Comparison of ENCODE assay signal across 11 cellular contexts in genomic region chr9:109113892-109114609, GRCh38. TPM values are rescaled to one million over a fixed set of nuclear protein-coding genes. Genes with fewer than 3 reads are reported as not detected.
DNase-seq lines count a peak whose midpoint lies in the region; ATAC-seq and TF ChIP-seq lines count a peak whose summit lies in the region.
"Had no signal": no experiment of that assay in that cellular context is flagged by ENCODE, and none has a peak within 500 bp of the region (broad histone marks: within the 10 kb centered on the region; RNA-seq: fewer than 3 reads in every experiment).

No MANE protein-coding gene starts in this region.

- 79% methylated on average over 12 of the region's 12 CpGs for WGBS in liver
- WGBS in thyroid gland, 2 donors: 58 to 63% methylated on average over 12 of the region's 12 CpGs

- TF ChIP-seq CTCF in ascending aorta (IDR thresholded peaks at IDR 0.05): no peak
- no peak for TF ChIP-seq CTCF in liver (IDR thresholded peaks at IDR 0.05; ENCODE audit: low read depth, low read length, missing input control)
- peak in 1 of 6 experiments; percentile 17 for TF ChIP-seq CTCF in thyroid gland (IDR thresholded peaks at IDR 0.05)

- no peak for DNase-seq in activated T-cell treated with anti-CD3 and anti-CD28 coated beads, Interleukin-2, amount 50 U/mL, for 72 hours
- no peak for DNase-seq in activated T-cell treated with anti-CD3 and anti-CD28 coated beads, Interleukin-2, amount 50 U/mL, for 48 hours
- DNase-seq in ascending aorta (ENCODE audit: low spot score in 2 of 2): no peak
- peak; percentile 82 to 86 for DNase-seq in thyroid gland
- DNase-seq in activated effector memory CD4-positive, alpha-beta T cell treated with Interleukin-2 at 50 U/mL for 16 hours: no peak
- DNase-seq: activated CD4-positive, alpha-beta T cell treated with anti-CD3 and anti-CD28 coated beads, Interleukin-2, amount 50 U/mL, for 48 hours; NCI-H1417 treated with DMSO at 0.1 percent for 48 hours; stimulated activated CD4-positive, alpha-beta T cell treated with anti-CD3 and anti-CD28 coated beads, Interleukin-4, amount 100 ng/mL, for 4 hours had no signal

- H3K4me3 Mint-ChIP-seq in activated T-cell treated with anti-CD3 and anti-CD28 coated beads, Interleukin-2, amount 50 U/mL, for 72 hours: peak overlapping the region; percentile 64

- TF ChIP-seq POLR2A in thyroid gland (IDR thresholded peaks at IDR 0.05): peak in 1 of 2 donors; percentile 72

- peaks cover 2 to 10% of the 10 kb centered on the region in 2 donors for H3K36me3 Mint-ChIP-seq in activated T-cell treated with anti-CD3 and anti-CD28 coated beads, Interleukin-2, amount 50 U/mL, for 72 hours (ENCODE audit: insufficient read depth in 2 of 2)

- intact Hi-C loops in ascending aorta (cut with DNase I): loop anchor here (2.0 to 10.0 kb wide), 2 partner anchors 15 to 211 kb away; partner anchors contain the start of gene EPB41L4B
- intact Hi-C loops in thyroid gland (cut with DNase I): no loop called here

- H3K9me3 ChIP-seq in ascending aorta (no peaks in the 10 kb centered on the region), liver (ENCODE audit: control insufficient read depth in 4 of 4, low read length in 3 of 4) (no peaks in the 10 kb centered on the region), thyroid gland (no peaks in the 10 kb centered on the region)

- peak overlapping the region; percentile 19 to 78 for H3K27ac ChIP-seq in ascending aorta
- H3K27ac ChIP-seq in liver (ENCODE audit: low read depth in 1 of 2, low read length in 2 of 2): peak overlapping the region; percentile 16 to 74
- peak overlapping the region; percentile 96 to 98 (median 98) for H3K27ac ChIP-seq in thyroid gland

- ATAC-seq in activated T-cell treated with anti-CD3 and anti-CD28 coated beads, Interleukin-2, amount 50 U/mL, for 72 hours (replicated peaks in 1 of 2): no peak
- ATAC-seq in HG03039 (IDR thresholded peaks at IDR 0.05; ENCODE audit: unreplicated experiment): no peak
- ATAC-seq in GM21786 (IDR thresholded peaks at IDR 0.05; ENCODE audit: unreplicated experiment): no peak

- no peak overlapping the region for H3K9ac ChIP-seq in liver (ENCODE audit: low read depth in 1 of 2, low read length in 2 of 2)

- peak overlapping the region in 1 of 2 donors; percentile 20 for H3K4me3 ChIP-seq in ascending aorta
- H3K4me3 ChIP-seq in liver (ENCODE audit: low read depth in 1 of 3, low read length in 3 of 3): no peak overlapping the region
- no peak overlapping the region for H3K4me3 ChIP-seq in thyroid gland (replicated peaks in 1 of 3)

- no peak overlapping the region for H3K27ac Mint-ChIP-seq in activated T-cell treated with anti-CD3 and anti-CD28 coated beads, Interleukin-2, amount 50 U/mL, for 72 hours

- peaks cover 0 to 2% of the 10 kb centered on the region in 2 donors for H3K9me3 Mint-ChIP-seq in activated T-cell treated with anti-CD3 and anti-CD28 coated beads, Interleukin-2, amount 50 U/mL, for 72 hours

- H3K27me3 ChIP-seq in ascending aorta (no peaks in the 10 kb centered on the region), liver (ENCODE audit: control insufficient read depth in 4 of 4, insufficient read depth in 4 of 4, low read length in 3 of 4) (no peaks in the 10 kb centered on the region), thyroid gland (no peaks in the 10 kb centered on the region)

- no peak for TF ChIP-seq RAD21 in liver (IDR thresholded peaks at IDR 0.05)

- peaks cover 13 to 60% of the 10 kb centered on the region in 2 donors for H3K4me1 ChIP-seq in ascending aorta
- H3K4me1 ChIP-seq in liver (ENCODE audit: control insufficient read depth in 4 of 4, insufficient read depth in 4 of 4, low read length in 3 of 4): peaks cover 15 to 59% (median 38%) of the 10 kb centered on the region in 4 donors
- H3K4me1 ChIP-seq in thyroid gland: peaks cover 72 to 76% of the 10 kb centered on the region in 2 donors

- no peaks in the 10 kb centered on the region for H3K27me3 Mint-ChIP-seq in activated T-cell treated with anti-CD3 and anti-CD28 coated beads, Interleukin-2, amount 50 U/mL, for 72 hours (ENCODE audit: low read depth)

- H3K4me1 Mint-ChIP-seq in activated T-cell treated with anti-CD3 and anti-CD28 coated beads, Interleukin-2, amount 50 U/mL, for 72 hours (ENCODE audit: low read depth): peaks cover 93% of the 10 kb centered on the region

- no peaks in the 10 kb centered on the region for H3K36me3 ChIP-seq in ascending aorta
- no peaks in the 10 kb centered on the region for H3K36me3 ChIP-seq in liver (ENCODE audit: control insufficient read depth in 4 of 4, insufficient read depth in 3 of 4, low read depth in 1 of 4, low read length in 3 of 4)
- H3K36me3 ChIP-seq in thyroid gland: no peaks in the 10 kb centered on the region

TF ChIP-seq in liver, 16 proteins besides CTCF, POLR2A, EP300 and RAD21:
- no peak for TF ChIP-seq GABPA (IDR thresholded peaks at IDR 0.05 in 1 of 2, conservative IDR thresholded peaks at IDR 0.05 in 1 of 2)
- TF ChIP-seq HNF4G (IDR thresholded peaks at IDR 0.05): no peak
- no peak for TF ChIP-seq FOXA1 (IDR thresholded peaks at IDR 0.05)
- TF ChIP-seq ZBTB33 (IDR thresholded peaks at IDR 0.05): no peak
- TF ChIP-seq, protein P1, sequence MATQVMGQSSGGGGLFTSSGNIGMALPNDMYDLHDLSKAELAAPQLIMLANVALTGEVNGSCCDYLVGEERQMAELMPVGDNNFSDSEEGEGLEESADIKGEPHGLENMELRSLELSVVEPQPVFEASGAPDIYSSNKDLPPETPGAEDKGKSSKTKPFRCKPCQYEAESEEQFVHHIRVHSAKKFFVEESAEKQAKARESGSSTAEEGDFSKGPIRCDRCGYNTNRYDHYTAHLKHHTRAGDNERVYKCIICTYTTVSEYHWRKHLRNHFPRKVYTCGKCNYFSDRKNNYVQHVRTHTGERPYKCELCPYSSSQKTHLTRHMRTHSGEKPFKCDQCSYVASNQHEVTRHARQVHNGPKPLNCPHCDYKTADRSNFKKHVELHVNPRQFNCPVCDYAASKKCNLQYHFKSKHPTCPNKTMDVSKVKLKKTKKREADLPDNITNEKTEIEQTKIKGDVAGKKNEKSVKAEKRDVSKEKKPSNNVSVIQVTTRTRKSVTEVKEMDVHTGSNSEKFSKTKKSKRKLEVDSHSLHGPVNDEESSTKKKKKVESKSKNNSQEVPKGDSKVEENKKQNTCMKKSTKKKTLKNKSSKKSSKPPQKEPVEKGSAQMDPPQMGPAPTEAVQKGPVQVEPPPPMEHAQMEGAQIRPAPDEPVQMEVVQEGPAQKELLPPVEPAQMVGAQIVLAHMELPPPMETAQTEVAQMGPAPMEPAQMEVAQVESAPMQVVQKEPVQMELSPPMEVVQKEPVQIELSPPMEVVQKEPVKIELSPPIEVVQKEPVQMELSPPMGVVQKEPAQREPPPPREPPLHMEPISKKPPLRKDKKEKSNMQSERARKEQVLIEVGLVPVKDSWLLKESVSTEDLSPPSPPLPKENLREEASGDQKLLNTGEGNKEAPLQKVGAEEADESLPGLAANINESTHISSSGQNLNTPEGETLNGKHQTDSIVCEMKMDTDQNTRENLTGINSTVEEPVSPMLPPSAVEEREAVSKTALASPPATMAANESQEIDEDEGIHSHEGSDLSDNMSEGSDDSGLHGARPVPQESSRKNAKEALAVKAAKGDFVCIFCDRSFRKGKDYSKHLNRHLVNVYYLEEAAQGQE (IDR thresholded peaks at IDR 0.05): no peak
- TF ChIP-seq HNF4A (conservative IDR thresholded peaks at IDR 0.05): no peak
- TF ChIP-seq YY1 (IDR thresholded peaks at IDR 0.05): no peak
- TF ChIP-seq NR2F2 (IDR thresholded peaks at IDR 0.05): no peak
- TF ChIP-seq JUND (IDR thresholded peaks at IDR 0.05): peak in 1 of 2 donors; percentile 12

RNA-seq across cellular contexts. Expression of gene TMEM245, which starts 5.7 kb away (rescaled TPM):
- 10 to 100 TPM; 30.7 to 35.5 TPM for total RNA-seq in activated T-cell treated with anti-CD3 and anti-CD28 coated beads, Interleukin-2, amount 50 U/mL, for 72 hours
- total RNA-seq in ascending aorta (49.7 TPM), liver (10 to 100 TPM; 45.3 to 75.3 TPM), thyroid gland (100 to 1,000 TPM; 222 to 549 (median 318) TPM)
- polyA plus RNA-seq in liver: 10 to 100 TPM; 13.7 to 17.0 TPM

RNA-seq across cellular contexts. Expression of gene FRRS1L, which starts 53.0 kb away (rescaled TPM):
- not detected for total RNA-seq in activated T-cell treated with anti-CD3 and anti-CD28 coated beads, Interleukin-2, amount 50 U/mL, for 72 hours
- total RNA-seq in ascending aorta (0.11 TPM), liver (under 1 TPM; 0.08 to 0.51 TPM), thyroid gland (10 to 100 TPM in 1 of 4 donors, 1 to 10 TPM in 1, under 1 TPM in 2; 0.33 to 11.2 (median 1.4) TPM)
- polyA plus RNA-seq in liver: not detected

Comparison
In these comparisons a context has a peak if more than half of its experiments do, and no peak if none do; other contexts are left out.
1. DNase-seq: peak in thyroid gland (2 of 2); none in activated T-cell treated with anti-CD3 and anti-CD28 coated beads, Interleukin-2, amount 50 U/mL, for 72 hours (0 of 2), activated T-cell treated with anti-CD3 and anti-CD28 coated beads, Interleukin-2, amount 50 U/mL, for 48 hours (0 of 2), ascending aorta (0 of 2) and activated effector memory CD4-positive, alpha-beta T cell treated with Interleukin-2 at 50 U/mL for 16 hours (single experiment).
2. H3K27ac ChIP-seq: peak in every context shown above with its lines; median percentile 98 in thyroid gland; 48 in ascending aorta; 45 in liver.